ENCODE assay signal across 13 cellular contexts in genomic region chr14:68042002-68042401, GRCh38.
DNase-seq lines count a peak whose midpoint lies in the region; ATAC-seq and TF ChIP-seq lines count a peak whose summit lies in the region.
"Had no signal": no experiment of that assay in that cellular context is flagged by ENCODE, and none has a peak within 500 bp of the region (broad histone marks: within the 10 kb centered on the region; RNA-seq: fewer than 3 reads in every experiment).

No MANE protein-coding gene starts in this region.

- no peak for TF ChIP-seq POLR2A in gastrocnemius medialis (IDR thresholded peaks at IDR 0.05)

- no peaks in the 10 kb centered on the region for H3K9me3 ChIP-seq in HUES48 (ENCODE audit: control insufficient read depth, insufficient read depth, low read length)
- no peaks in the 10 kb centered on the region for H3K9me3 ChIP-seq in hepatocyte (ENCODE audit: low read depth)
- no peaks in the 10 kb centered on the region for H3K9me3 ChIP-seq in gastrocnemius medialis

- H3K27me3 ChIP-seq in HUES48 (ENCODE audit: control insufficient read depth, insufficient read depth, low read length) (no peaks in the 10 kb centered on the region), hepatocyte (no peaks in the 10 kb centered on the region), gastrocnemius medialis (no peaks in the 10 kb centered on the region)

- H3K9me2 ChIP-seq in hepatocyte (replicated peaks; ENCODE audit: insufficient read depth), result no peaks in the 10 kb centered on the region

- H3K27ac ChIP-seq in HUES48 (ENCODE audit: low read depth, low read length) (peak overlapping the region; percentile 42), hepatocyte (peak overlapping the region; percentile 68), gastrocnemius medialis (no peak overlapping the region)

- H4K20me1 ChIP-seq in hepatocyte (ENCODE audit: insufficient read depth, poor library complexity, severe bottlenecking), result no peaks in the 10 kb centered on the region

- H3K4me3 ChIP-seq in HUES48 (ENCODE audit: low read depth, low read length) (no peak overlapping the region), hepatocyte (no peak overlapping the region), gastrocnemius medialis (no peak overlapping the region)
- H3K4me3 ChIP-seq: smooth muscle cell had no signal

- DNase-seq in NCI-H69 (lab: John Stamatoyannopoulos, UW) (peak; percentile 71), hepatocyte (ENCODE audit: low spot score) (peak; percentile 13), gastrocnemius medialis (no peak)
- DNase-seq in activated CD4-positive, alpha-beta T cell treated with anti-CD3 and anti-CD28 coated beads for 1 hour, result no peak
- DNase-seq in stimulated activated CD4-positive, alpha-beta T cell treated with anti-CD3 and anti-CD28 coated beads, Interleukin-15, amount 100 ng/mL, for 24 hours, result no peak
- DNase-seq: activated CD8-positive, alpha-beta T cell treated with anti-CD3 and anti-CD28 coated beads, Interleukin-2, amount 10 ng/mL, durations not matched to agents 7 days and 5 days; cerebellar nuclear complex; HCEC 1CT; occipital lobe; stimulated activated naive B cell treated with anti-CD40 and anti-IgM and Interleukin-4, amounts not matched to agents 10 μg/mL and 1 μg/mL and 100 μg/mL, for 72 hours had no signal

- no peak overlapping the region for H2AFZ ChIP-seq in hepatocyte

- H3K9ac ChIP-seq in HUES48 (ENCODE audit: low read depth, low read length), result 0 out of 2 replicates have a peak overlapping the region, but pooled peaks have one; percentile 46

- TF ChIP-seq CTCF in hepatocyte (IDR thresholded peaks at IDR 0.05; ENCODE audit: poor library complexity) (no peak), gastrocnemius medialis (IDR thresholded peaks at IDR 0.05 in 4 of 5, conservative IDR thresholded peaks at IDR 0.05 in 1 of 5) (no peak)

- H3K4me1 ChIP-seq in HUES48 (ENCODE audit: control insufficient read depth, insufficient read depth, low read length) (peaks cover 57% of the 10 kb centered on the region), hepatocyte (ENCODE audit: insufficient read depth) (peaks cover 33% of the 10 kb centered on the region), gastrocnemius medialis (peaks cover 25 to 35% of the 10 kb centered on the region in 2 donors)

- 61% methylated on average over 2 of the region's 2 CpGs for WGBS in hepatocyte (ENCODE audit: low lambda C conversion rate, missing lambda C conversion rate)

- no peaks in the 10 kb centered on the region for H3K36me3 ChIP-seq in HUES48 (ENCODE audit: control insufficient read depth, insufficient read depth, low read length)
- no peaks in the 10 kb centered on the region for H3K36me3 ChIP-seq in hepatocyte (replicated peaks; ENCODE audit: insufficient read depth, low read depth)
- no peaks in the 10 kb centered on the region for H3K36me3 ChIP-seq in gastrocnemius medialis

- H3K79me2 ChIP-seq in hepatocyte, result no peaks in the 10 kb centered on the region

- in situ Hi-C loops in gastrocnemius medialis (cut with MboI; ENCODE audit: low sequenced_read_pairs in 4 of 4), result no loop called here

- no peak overlapping the region for H3K4me2 ChIP-seq in hepatocyte
- H3K4me2 ChIP-seq: smooth muscle cell had no signal

- intact Hi-C loops in gastrocnemius medialis (cut with DNase I; ENCODE audit: low total_unique reads), result no loop called here

- peak; percentile 52 to 56 for ATAC-seq in gastrocnemius medialis
- ATAC-seq in HG03175 (IDR thresholded peaks at IDR 0.05; ENCODE audit: unreplicated experiment), result no peak
- ATAC-seq: activated CD8-positive, alpha-beta T cell treated with anti-CD3 and anti-CD28 coated beads, Interleukin-2, amount 10 ng/mL, durations not matched to agents 7 days and 5 days; stimulated activated naive B cell treated with anti-CD40 and anti-IgM and Interleukin-4, amounts not matched to agents 10 μg/mL and 1 μg/mL and 100 μg/mL, for 72 hours had no signal

Comparison
In these comparisons a context has a peak if more than half of its experiments do, and no peak if none do; other contexts are left out.
1. H3K27ac ChIP-seq: peak in HUES48 (single experiment) and hepatocyte (single experiment); none in gastrocnemius medialis (0 of 4).
2. DNase-seq: peak in NCI-H69 (single experiment) and hepatocyte (single experiment); none in gastrocnemius medialis (0 of 2), activated CD4-positive, alpha-beta T cell treated with anti-CD3 and anti-CD28 coated beads for 1 hour (single experiment) and stimulated activated CD4-positive, alpha-beta T cell treated with anti-CD3 and anti-CD28 coated beads, Interleukin-15, amount 100 ng/mL, for 24 hours (single experiment).